ENCODE assay signal across 23 cellular contexts in genomic region chr7:87363342-87363741, GRCh38.
"Had no signal": no experiment of that assay in that cellular context is flagged by ENCODE, and none has a peak within 500 bp of the region (broad histone marks: within the 10 kb centered on the region; RNA-seq: fewer than 3 reads in every experiment).

No MANE protein-coding gene starts in this region.

- H3K4me3 ChIP-seq: coronary artery, esophagus squamous epithelium, gastrocnemius medialis, heart right ventricle, left ventricle myocardium inferior, lower lobe of right lung, mucosa of descending colon had no signal

- FAIRE-seq: colon, endometrium had no signal

- H3K9me3 ChIP-seq: esophagus squamous epithelium, gastrocnemius medialis, heart right ventricle, left ventricle myocardium inferior, lower lobe of right lung, mucosa of descending colon had no signal

- H3K4me1 ChIP-seq: heart right ventricle, left ventricle myocardium inferior, lower lobe of right lung had no signal

- ATAC-seq: effector memory CD8-positive, alpha-beta T cell; esophagus mucosa; gastrocnemius medialis; heart right ventricle; left cardiac atrium; lower lobe of right lung; mucosa of descending colon had no signal

- H3K27me3 ChIP-seq: esophagus squamous epithelium, gastrocnemius medialis, heart right ventricle had no signal

- H3K27ac ChIP-seq: coronary artery, epithelial cell of prostate, esophagus squamous epithelium, gastrocnemius medialis, heart right ventricle, left ventricle myocardium inferior, lower lobe of right lung had no signal

- DNase-seq: effector CD8-positive, alpha-beta T cell; effector memory CD8-positive, alpha-beta T cell; endodermal cell; erythroblast; esophagus squamous epithelium; foreskin fibroblast; foreskin melanocyte; gastrocnemius medialis; glutamatergic neuron; head of caudate nucleus; heart right ventricle; hippocampal formation; left cardiac atrium; left ventricle myocardium inferior; lower lobe of right lung; mesenchymal stem cell; mucosa of descending colon; naive B cell had no signal
